In the genomic region with DNA sequence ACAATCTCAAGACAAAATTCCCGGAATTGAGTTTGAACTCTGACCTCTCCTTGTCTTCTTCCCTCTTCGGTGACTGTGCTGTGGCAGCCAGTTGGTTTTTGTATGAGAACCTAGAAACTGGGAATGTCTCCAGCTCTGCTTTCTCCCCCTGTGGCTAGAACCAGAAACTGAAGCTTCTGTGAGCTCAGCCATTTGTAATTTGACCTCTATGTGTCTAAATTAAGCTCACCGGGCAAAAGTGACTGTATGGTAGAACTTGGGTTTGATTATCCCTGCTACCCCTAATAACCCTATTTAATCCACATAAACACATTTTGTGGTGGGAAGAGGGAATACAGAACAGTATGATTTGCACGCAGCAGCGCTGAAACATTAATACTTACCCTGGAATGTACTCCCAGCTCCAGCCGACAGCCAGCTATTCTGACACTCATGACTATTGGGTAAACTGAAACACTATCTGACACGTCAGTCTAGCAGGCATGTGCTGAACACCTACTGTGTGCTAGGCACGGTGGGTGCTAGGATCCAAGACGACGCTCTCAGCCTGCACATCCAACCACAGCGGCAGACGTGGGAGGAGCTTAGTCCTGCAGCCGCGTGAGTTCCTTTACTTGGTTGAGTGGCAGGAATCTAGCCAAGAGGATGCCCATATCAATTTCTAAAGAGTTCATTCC, we compare ENCODE assay signal across 11 cellular contexts.
A peak's percentile ranks its signal among the peaks of the same experiment; 100 is the strongest.
DNase-seq lines count a peak whose midpoint lies in the region; ATAC-seq and TF ChIP-seq lines count a peak whose summit lies in the region.
"Had no signal": no experiment of that assay in that cellular context is flagged by ENCODE, and none has a peak within 500 bp of the region (broad histone marks: within the 10 kb centered on the region; RNA-seq: fewer than 3 reads in every experiment).

No MANE protein-coding gene starts in this region.

- H3F3A ChIP-seq in Loucy (ENCODE audit: low read depth) = no peaks in the 10 kb centered on the region

- DNase-seq in AG08396 (ENCODE audit: low spot score) (peak; percentile 17), fibroblast of pulmonary artery (ENCODE audit: low read depth) (peak; percentile 48), neural crest cell (ENCODE audit: low read depth, low spot score) (no peak), RKO (ENCODE audit: low spot score) (no peak), SHP77 (lab: John Stamatoyannopoulos, UW) (no peak), RPMI8226 (no peak)
- no peak for DNase-seq in activated CD4-positive, alpha-beta T cell treated with anti-CD3 and anti-CD28 coated beads for 36 hours
- DNase-seq: activated naive CD4-positive, alpha-beta T cell treated with Interleukin-2 at 50 U/mL for 16 hours; NCI-H526 treated with DMSO at 0.1 percent for 48 hours had no signal

- H3K9ac ChIP-seq in Loucy (ENCODE audit: low read depth, low read length, poor library complexity, severe bottlenecking) = no peak overlapping the region

- CTCF ChIA-PET in activated CD4-positive, alpha-beta T cell treated with anti-CD3 and anti-CD28 coated beads for 36 hours (lab: Charles Lee) = no interaction called here

- peak overlapping the region; percentile 0 for H3K27ac Mint-ChIP-seq in neural crest cell (ENCODE audit: unreplicated experiment)
- H3K27ac Mint-ChIP-seq in activated CD4-positive, alpha-beta T cell treated with anti-CD3 and anti-CD28 coated beads for 36 hours = no peak overlapping the region

- no peaks in the 10 kb centered on the region for H3K9me3 ChIP-seq in Loucy (ENCODE audit: insufficient read depth, low read depth, low read length)
- H3K9me3 ChIP-seq: neutrophil had no signal

- no peaks in the 10 kb centered on the region for H3K9me2 ChIP-seq in Loucy (replicated peaks; ENCODE audit: low read depth, low read length)

- H3K4me1 ChIP-seq in Loucy (ENCODE audit: insufficient read depth, low read length, poor library complexity, severe bottlenecking) = peaks cover 17% of the 10 kb centered on the region

- no peak overlapping the region for H2AFZ ChIP-seq in Loucy (ENCODE audit: low read length)

- POLR2A ChIA-PET in activated CD4-positive, alpha-beta T cell treated with anti-CD3 and anti-CD28 coated beads for 36 hours (lab: Charles Lee) = interaction anchor here (0.6 kb wide), 1 partner anchor 150 kb away, joined by 6 read pairs; no protein-coding TSS in a partner anchor

- H3K9me3 Mint-ChIP-seq in neural crest cell = peaks cover 2% of the 10 kb centered on the region
- H3K9me3 Mint-ChIP-seq in activated CD4-positive, alpha-beta T cell treated with anti-CD3 and anti-CD28 coated beads for 36 hours (ENCODE audit: low read depth) = no peaks in the 10 kb centered on the region

- intact Hi-C loops in activated CD4-positive, alpha-beta T cell treated with anti-CD3 and anti-CD28 coated beads for 36 hours (cut with DNase I, micrococcal nuclease) = no loop called here

- no peaks in the 10 kb centered on the region for H3K27me3 Mint-ChIP-seq in neural crest cell (ENCODE audit: low read depth)
- H3K27me3 Mint-ChIP-seq in activated CD4-positive, alpha-beta T cell treated with anti-CD3 and anti-CD28 coated beads for 36 hours = peaks cover 6% of the 10 kb centered on the region

- H3K36me3 Mint-ChIP-seq in neural crest cell (ENCODE audit: low read depth) = no peaks in the 10 kb centered on the region
- no peaks in the 10 kb centered on the region for H3K36me3 Mint-ChIP-seq in activated CD4-positive, alpha-beta T cell treated with anti-CD3 and anti-CD28 coated beads for 36 hours (ENCODE audit: low read depth)

- H3K27me3 ChIP-seq in Loucy (ENCODE audit: insufficient read depth, low read length, poor library complexity, severe bottlenecking) = no peaks in the 10 kb centered on the region
- H3K27me3 ChIP-seq: neutrophil had no signal

- no peaks in the 10 kb centered on the region for H4K20me1 ChIP-seq in Loucy (ENCODE audit: insufficient read depth, low read length, poor library complexity, severe bottlenecking)

- TF ChIP-seq CTCF in Loucy (conservative IDR thresholded peaks at IDR 0.05; ENCODE audit: low read length) = 0 out of 2 replicates have a peak, but pooled peaks have one; percentile 14
- peak; percentile 7 for TF ChIP-seq CTCF in fibroblast of pulmonary artery (IDR thresholded peaks at IDR 0.05; ENCODE audit: low read length, missing control alignments)
- TF ChIP-seq CTCF in neural crest cell (conservative IDR thresholded peaks at IDR 0.05) = no peak

- H3K4me2 ChIP-seq in Loucy (ENCODE audit: low read depth, low read length, poor library complexity, severe bottlenecking) = no peak overlapping the region

- H3K4me3 Mint-ChIP-seq in neural crest cell = peak overlapping the region; percentile 77
- H3K4me3 Mint-ChIP-seq in activated CD4-positive, alpha-beta T cell treated with anti-CD3 and anti-CD28 coated beads for 36 hours = no peak overlapping the region

- peaks cover 53% of the 10 kb centered on the region for H3K4me1 Mint-ChIP-seq in neural crest cell
- H3K4me1 Mint-ChIP-seq in activated CD4-positive, alpha-beta T cell treated with anti-CD3 and anti-CD28 coated beads for 36 hours = no peaks in the 10 kb centered on the region

- no peaks in the 10 kb centered on the region for H3K79me2 ChIP-seq in Loucy (ENCODE audit: insufficient read depth, low read length)

- ATAC-seq in activated CD4-positive, alpha-beta T cell treated with anti-CD3 and anti-CD28 coated beads for 36 hours = no peak

- H3K4me3 ChIP-seq in Loucy (ENCODE audit: low read length, poor library complexity, severe bottlenecking) = no peak overlapping the region
- H3K4me3 ChIP-seq in fibroblast of pulmonary artery (replicated peaks; ENCODE audit: low read depth, low read length) = no peak overlapping the region

- H3K36me3 ChIP-seq in Loucy (ENCODE audit: insufficient read depth, low read length) = no peaks in the 10 kb centered on the region
- H3K36me3 ChIP-seq: neutrophil had no signal

Comparison
In these comparisons a context has a peak if more than half of its experiments do, and no peak if none do; other contexts are left out.
1. DNase-seq: peak in AG08396 (single experiment) and fibroblast of pulmonary artery (single experiment); none in neural crest cell (single experiment), RKO (single experiment), SHP77 (0 of 2), RPMI8226 (single experiment) and activated CD4-positive, alpha-beta T cell treated with anti-CD3 and anti-CD28 coated beads for 36 hours (single experiment).